17 cellular contexts compared by ENCODE assay signal in genomic region chr13:105037064-105037463, GRCh38.
"Had no signal": no experiment of that assay in that cellular context is flagged by ENCODE, and none has a peak within 500 bp of the region (broad histone marks: within the 10 kb centered on the region; RNA-seq: fewer than 3 reads in every experiment).

No MANE protein-coding gene starts in this region.

- H3K27me3 Mint-ChIP-seq: activated CD4-positive, alpha-beta T cell treated with anti-CD3 and anti-CD28 coated beads for 36 hours; activated CD8-positive, alpha-beta T cell treated with anti-CD3 and anti-CD28 coated beads for 36 hours had no signal

- H3K4me3 Mint-ChIP-seq: activated CD4-positive, alpha-beta T cell treated with anti-CD3 and anti-CD28 coated beads for 36 hours; activated CD8-positive, alpha-beta T cell treated with anti-CD3 and anti-CD28 coated beads for 36 hours; activated T-helper 1 cell treated with anti-CD3 and anti-CD28 coated beads, Interleukin-12 subunit alpha, Interleukin-12 subunit beta, Interleukin-2, Interleukin-4 antibody, amounts not matched to agents 30 ng/mL and 10 ng/mL and 1 ng/mL, durations not matched to agents 14 hours and 24 hours and 36 hours; nephron had no signal

- H3K27me3 ChIP-seq: body of pancreas, suprapubic skin, upper lobe of right lung had no signal

- DNase-seq: activated CD4-positive, alpha-beta T cell treated with anti-CD3 and anti-CD28 coated beads for 36 hours; activated CD8-positive, alpha-beta memory T cell treated with anti-CD3 and anti-CD28 coated beads, Interleukin-2, amount 50 U/mL, for 4 hours; activated CD8-positive, alpha-beta T cell treated with anti-CD3 and anti-CD28 coated beads for 36 hours; activated naive CD4-positive, alpha-beta T cell; body of pancreas; glutamatergic neuron; mammary epithelial cell; psoas muscle; stimulated activated CD4-positive, alpha-beta T cell treated with anti-CD3 and anti-CD28 coated beads, Interleukin-4, amount 100 ng/mL, for 1 hour; stimulated activated CD8-positive, alpha-beta memory T cell treated with anti-CD3 and anti-CD28 coated beads, Interleukin-4, amount 100 ng/mL, for 48 hours; stimulated activated naive CD8-positive, alpha-beta T cell treated with anti-CD3 and anti-CD28 coated beads, Interleukin-15, Interleukin-2, amounts not matched to agents 100 U/mL and 50 U/mL, for 24 hours; T-helper 1 cell; upper lobe of right lung; WERI-Rb-1 had no signal

- H3K4me1 Mint-ChIP-seq: activated CD4-positive, alpha-beta T cell treated with anti-CD3 and anti-CD28 coated beads for 36 hours; nephron had no signal

- H3K36me3 ChIP-seq: suprapubic skin, upper lobe of right lung, WERI-Rb-1 had no signal

- ATAC-seq: activated CD4-positive, alpha-beta T cell treated with anti-CD3 and anti-CD28 coated beads for 36 hours; activated CD8-positive, alpha-beta T cell treated with anti-CD3 and anti-CD28 coated beads for 36 hours; body of pancreas; psoas muscle; stimulated activated naive CD8-positive, alpha-beta T cell treated with anti-CD3 and anti-CD28 coated beads, Interleukin-15, Interleukin-2, amounts not matched to agents 100 U/mL and 50 U/mL, for 24 hours; upper lobe of right lung had no signal

- H3K9me3 ChIP-seq: body of pancreas, psoas muscle, suprapubic skin, upper lobe of right lung had no signal

- H3K4me1 ChIP-seq: body of pancreas, psoas muscle, suprapubic skin, upper lobe of right lung had no signal

- H3K27ac Mint-ChIP-seq: activated CD4-positive, alpha-beta T cell treated with anti-CD3 and anti-CD28 coated beads for 36 hours; activated CD8-positive, alpha-beta T cell treated with anti-CD3 and anti-CD28 coated beads for 36 hours; activated T-helper 1 cell treated with anti-CD3 and anti-CD28 coated beads, Interleukin-12 subunit alpha, Interleukin-12 subunit beta, Interleukin-2, Interleukin-4 antibody, amounts not matched to agents 30 ng/mL and 10 ng/mL and 1 ng/mL, durations not matched to agents 14 hours and 24 hours and 36 hours; nephron had no signal

- H3K9me3 Mint-ChIP-seq: activated CD8-positive, alpha-beta T cell treated with anti-CD3 and anti-CD28 coated beads for 36 hours; activated T-helper 1 cell treated with anti-CD3 and anti-CD28 coated beads, Interleukin-12 subunit alpha, Interleukin-12 subunit beta, Interleukin-2, Interleukin-4 antibody, amounts not matched to agents 30 ng/mL and 10 ng/mL and 1 ng/mL, durations not matched to agents 14 hours and 24 hours and 36 hours had no signal

- H3K27ac ChIP-seq: body of pancreas, psoas muscle, suprapubic skin, upper lobe of right lung, WERI-Rb-1 had no signal

- H3K4me3 ChIP-seq: body of pancreas, psoas muscle, suprapubic skin, upper lobe of right lung had no signal
